In the genomic region with DNA sequence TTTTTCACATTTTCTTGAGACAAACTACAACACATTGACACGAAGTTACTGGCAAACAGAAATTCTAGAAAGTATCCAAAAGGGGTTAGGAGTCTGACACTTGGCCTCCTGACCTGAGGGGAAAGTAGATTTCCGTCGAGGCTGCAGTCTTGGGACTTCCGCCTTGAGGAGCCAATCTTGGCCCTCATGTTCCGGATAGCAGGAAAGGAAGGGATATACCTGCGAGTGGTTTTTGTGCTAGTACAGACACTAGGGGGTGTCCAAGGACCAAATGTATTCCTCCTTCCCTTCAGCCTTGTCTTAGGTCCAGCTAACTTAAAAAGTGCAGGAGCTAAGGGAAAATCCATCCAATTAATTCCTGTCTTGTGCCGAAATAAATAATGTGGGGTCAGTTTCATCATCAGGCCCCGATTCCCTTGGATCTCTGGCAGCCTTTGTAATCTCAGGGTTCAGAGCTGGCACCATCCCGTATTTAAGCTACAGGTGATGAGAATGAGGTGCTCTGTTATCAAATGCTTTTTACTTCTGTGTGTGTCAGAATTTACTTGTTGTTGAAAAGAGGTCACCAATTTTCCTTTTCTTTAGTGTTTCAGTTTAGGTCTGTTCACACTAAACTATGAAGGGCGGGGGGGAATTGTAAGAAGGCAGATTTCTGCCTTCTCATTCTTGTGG, we compare ENCODE assay signal across 1 cellular context.
TF ChIP-seq lines count a peak whose summit lies in the region.

No MANE protein-coding gene starts in this region.

TF ChIP-seq in SK-N-SH, 30 proteins besides CTCF, POLR2A, EP300 and RAD21 (continued from another document):
- TF ChIP-seq, protein P1, sequence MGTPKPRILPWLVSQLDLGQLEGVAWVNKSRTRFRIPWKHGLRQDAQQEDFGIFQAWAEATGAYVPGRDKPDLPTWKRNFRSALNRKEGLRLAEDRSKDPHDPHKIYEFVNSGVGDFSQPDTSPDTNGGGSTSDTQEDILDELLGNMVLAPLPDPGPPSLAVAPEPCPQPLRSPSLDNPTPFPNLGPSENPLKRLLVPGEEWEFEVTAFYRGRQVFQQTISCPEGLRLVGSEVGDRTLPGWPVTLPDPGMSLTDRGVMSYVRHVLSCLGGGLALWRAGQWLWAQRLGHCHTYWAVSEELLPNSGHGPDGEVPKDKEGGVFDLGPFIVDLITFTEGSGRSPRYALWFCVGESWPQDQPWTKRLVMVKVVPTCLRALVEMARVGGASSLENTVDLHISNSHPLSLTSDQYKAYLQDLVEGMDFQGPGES (IDR thresholded peaks at IDR 0.05; ENCODE audit: low read depth, low read length): no peak
